1 cellular context compared by ENCODE assay signal in the genomic region with DNA sequence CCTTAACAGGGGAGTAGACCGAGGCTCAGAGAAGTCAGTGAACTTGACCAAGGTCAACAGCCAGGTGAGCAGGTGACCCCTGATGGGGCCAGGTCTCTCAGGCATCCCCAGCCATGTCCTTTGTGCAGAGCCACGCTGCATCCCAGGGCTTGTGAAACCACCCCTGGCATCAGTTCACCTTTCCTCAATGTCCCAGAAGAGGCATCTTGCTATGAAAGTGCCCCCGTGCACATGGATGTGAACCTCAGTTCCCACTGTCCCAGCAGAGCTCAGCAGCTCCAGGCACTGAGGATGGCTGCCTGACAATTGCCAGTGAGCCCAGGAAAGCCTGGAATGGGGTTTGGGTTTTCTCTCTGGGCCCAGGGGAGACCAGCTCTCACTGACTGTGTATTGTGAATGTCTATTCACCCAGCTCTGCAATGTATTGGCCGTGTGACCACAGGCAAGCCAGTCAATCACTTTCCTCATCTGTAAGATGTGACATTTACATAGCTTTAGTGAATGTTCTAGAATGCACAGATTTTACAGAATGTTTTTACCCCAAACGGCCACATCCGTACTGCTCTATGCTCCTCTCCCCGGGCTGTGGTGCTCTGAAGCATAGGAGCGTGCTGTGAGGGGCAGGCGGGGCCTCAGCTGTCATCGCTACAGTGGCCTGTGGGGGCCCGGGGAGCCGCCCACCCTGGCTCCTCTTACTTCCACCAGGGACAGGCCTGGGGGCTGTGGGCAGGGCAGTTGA.
TF ChIP-seq lines count a peak whose summit lies in the region.

No MANE protein-coding gene starts in this region.

TF ChIP-seq in SK-N-SH treated with all-trans-retinoic acid at 6 μM for 48 hours, 23 proteins besides CTCF, POLR2A, EP300 and RAD21 (continued from another document):
- no peak for TF ChIP-seq BACH2 (CRISPR knock-in tag; IDR thresholded peaks at IDR 0.05; ENCODE audit: borderline replicate concordance)
- no peak for TF ChIP-seq ZC3H10 (CRISPR knock-in tag; IDR thresholded peaks at IDR 0.05)
